Comparison of ENCODE assay signal across 22 cellular contexts in genomic region chr10:51846856-51847506, GRCh38.
DNase-seq lines count a peak whose midpoint lies in the region; ATAC-seq lines count a peak whose summit lies in the region.
"Had no signal": no experiment of that assay in that cellular context is flagged by ENCODE, and none has a peak within 500 bp of the region (broad histone marks: within the 10 kb centered on the region; RNA-seq: fewer than 3 reads in every experiment).

No MANE protein-coding gene starts in this region.

- CTCF ChIA-PET in naive thymus-derived CD4-positive, alpha-beta T cell (lab: Charles Lee) = no interaction called here

- H3K4me3 Mint-ChIP-seq in naive thymus-derived CD4-positive, alpha-beta T cell = no peak overlapping the region
- H3K4me3 Mint-ChIP-seq: activated CD8-positive, alpha-beta T cell treated with anti-CD3 and anti-CD28 coated beads, Interleukin-2, amount 10 ng/mL, durations not matched to agents 7 days and 5 days; activated T-cell treated with anti-CD3 and anti-CD28 coated beads, Interleukin-2, amount 50 U/mL, for 24 hours had no signal

- no peaks in the 10 kb centered on the region for H3K9me3 Mint-ChIP-seq in naive thymus-derived CD4-positive, alpha-beta T cell
- H3K9me3 Mint-ChIP-seq: activated T-cell treated with anti-CD3 and anti-CD28 coated beads, Interleukin-2, amount 50 U/mL, for 24 hours had no signal

- intact Hi-C loops in naive thymus-derived CD4-positive, alpha-beta T cell (cut with micrococcal nuclease) = no loop called here

- H3K27ac ChIP-seq in naive thymus-derived CD4-positive, alpha-beta T cell (ENCODE audit: low read depth, low read length) = no peak overlapping the region
- H3K27ac ChIP-seq: BLaER1 treated with 17β-estradiol and CSF1 and Interleukin-3, amounts not matched to agents 10 nM and 100 nM; coronary artery; Peyer's patch had no signal

- POLR2A ChIA-PET in naive thymus-derived CD4-positive, alpha-beta T cell (lab: Charles Lee) = no interaction called here

- no peaks in the 10 kb centered on the region for H3K36me3 ChIP-seq in naive thymus-derived CD4-positive, alpha-beta T cell (ENCODE audit: control insufficient read depth in 2 of 3, insufficient read depth in 3 of 3, low read length in 3 of 3)
- H3K36me3 ChIP-seq: BLaER1 treated with 17β-estradiol and CSF1 and Interleukin-3, amounts not matched to agents 10 nM and 100 nM; Peyer's patch had no signal

- ATAC-seq in GM18519 (IDR thresholded peaks at IDR 0.05; ENCODE audit: low FRiP score, unreplicated experiment) (peak; percentile 83), GM19463 (IDR thresholded peaks at IDR 0.05; ENCODE audit: unreplicated experiment) (peak; percentile 76), HG02763 (IDR thresholded peaks at IDR 0.05; ENCODE audit: unreplicated experiment) (peak; percentile 54), HG03432 (IDR thresholded peaks at IDR 0.05; ENCODE audit: unreplicated experiment) (peak; percentile 83)
- no peak for ATAC-seq in naive thymus-derived CD4-positive, alpha-beta T cell
- ATAC-seq: activated CD8-positive, alpha-beta T cell treated with anti-CD3 and anti-CD28 coated beads, Interleukin-2, amount 10 ng/mL, durations not matched to agents 7 days and 5 days; mucosa of descending colon had no signal

- no peak overlapping the region for H3K27ac Mint-ChIP-seq in naive thymus-derived CD4-positive, alpha-beta T cell
- H3K27ac Mint-ChIP-seq: activated CD8-positive, alpha-beta T cell treated with anti-CD3 and anti-CD28 coated beads, Interleukin-2, amount 10 ng/mL, durations not matched to agents 7 days and 5 days; activated T-cell treated with anti-CD3 and anti-CD28 coated beads, Interleukin-2, amount 50 U/mL, for 24 hours had no signal

- H3K36me3 Mint-ChIP-seq in naive thymus-derived CD4-positive, alpha-beta T cell = no peaks in the 10 kb centered on the region

- DNase-seq in effector CD4-positive, alpha-beta T cell = no peak
- DNase-seq in naive thymus-derived CD4-positive, alpha-beta T cell = no peak
- DNase-seq in NCI-H2081 treated with DMSO at 0.1 percent for 48 hours (lab: John Stamatoyannopoulos, UW) (no peak), NCI-H2081 (lab: John Stamatoyannopoulos, UW) (no peak)
- DNase-seq: ACHN; activated CD4-positive, CD25-positive, alpha-beta regulatory T cell treated with anti-CD3 and anti-CD28 coated beads, Interleukin-2, amount 50 U/mL, for 72 hours; activated CD8-positive, alpha-beta T cell treated with anti-CD3 and anti-CD28 coated beads, Interleukin-2, amount 10 ng/mL, durations not matched to agents 7 days and 5 days; activated T-cell treated with anti-CD3 and anti-CD28 coated beads, Interleukin-2, amount 50 U/mL, for 24 hours; IMR-90; islet precursor cell; mucosa of descending colon; NCI-H1105 treated with DMSO at 0.1 percent for 48 hours; NK-92 treated with Interleukin-12 subunit alpha and Interleukin-12 subunit beta, amount 100 ng/mL, for 24 hours; Peyer's patch; posterior cingulate gyrus; substantia nigra had no signal

- no peaks in the 10 kb centered on the region for H3K4me1 ChIP-seq in naive thymus-derived CD4-positive, alpha-beta T cell (ENCODE audit: control insufficient read depth in 2 of 2, insufficient read depth in 2 of 2, low read length in 2 of 2)
- H3K4me1 ChIP-seq: BLaER1 treated with 17β-estradiol and CSF1 and Interleukin-3, amounts not matched to agents 10 nM and 100 nM; Peyer's patch had no signal

- H3K4me1 Mint-ChIP-seq in naive thymus-derived CD4-positive, alpha-beta T cell = peaks cover 0 to 2% (median 0%) of the 10 kb centered on the region in 7 donors

- H3K27me3 Mint-ChIP-seq in naive thymus-derived CD4-positive, alpha-beta T cell = peaks cover 0 to 12% (median 4%) of the 10 kb centered on the region in 5 donors

- no peaks in the 10 kb centered on the region for H3K27me3 ChIP-seq in naive thymus-derived CD4-positive, alpha-beta T cell (ENCODE audit: control insufficient read depth in 2 of 2, insufficient read depth in 2 of 2, low read length in 2 of 2)
- H3K27me3 ChIP-seq: BLaER1 treated with 17β-estradiol and CSF1 and Interleukin-3, amounts not matched to agents 10 nM and 100 nM; Peyer's patch had no signal

- no peaks in the 10 kb centered on the region for H3K9me3 ChIP-seq in naive thymus-derived CD4-positive, alpha-beta T cell (ENCODE audit: control insufficient read depth in 2 of 3, low read length in 3 of 3)
- H3K9me3 ChIP-seq: BLaER1 treated with 17β-estradiol and CSF1 and Interleukin-3, amounts not matched to agents 10 nM and 100 nM; mucosa of descending colon; Peyer's patch had no signal

- H3K4me3 ChIP-seq in naive thymus-derived CD4-positive, alpha-beta T cell (ENCODE audit: low read length) = no peak overlapping the region
- H3K4me3 ChIP-seq: BLaER1 treated with 17β-estradiol and CSF1 and Interleukin-3, amounts not matched to agents 10 nM and 100 nM; coronary artery; mucosa of descending colon; Peyer's patch had no signal
